Comparison of ENCODE assay signal across 2 cellular contexts in genomic region chrX:38279188-38279587, GRCh38.
TF ChIP-seq lines count a peak whose summit lies in the region.

No MANE protein-coding gene starts in this region.

TF ChIP-seq in IMR-90, 13 proteins besides CTCF, POLR2A, EP300 and RAD21:
- no peak for TF ChIP-seq MAFK (IDR thresholded peaks at IDR 0.05; ENCODE audit: low read depth, low read length)
- no peak for TF ChIP-seq RFX5 (IDR thresholded peaks at IDR 0.05; ENCODE audit: low read depth, low read length)
- no peak for TF ChIP-seq BHLHE40 (IDR thresholded peaks at IDR 0.05; ENCODE audit: low read depth, low read length)
- TF ChIP-seq MAZ (IDR thresholded peaks at IDR 0.05; ENCODE audit: borderline replicate concordance, low read depth, low read length), result no peak
- TF ChIP-seq ELK1 (IDR thresholded peaks at IDR 0.05; ENCODE audit: borderline replicate concordance, low read depth, low read length), result no peak
- no peak for TF ChIP-seq CHD1 (IDR thresholded peaks at IDR 0.05; ENCODE audit: low read depth, low read length)
- no peak for TF ChIP-seq NFE2L2 (IDR thresholded peaks at IDR 0.05; ENCODE audit: low read depth, low read length)
- TF ChIP-seq RCOR1 (IDR thresholded peaks at IDR 0.05; ENCODE audit: insufficient replicate concordance, low read length), result no peak
- TF ChIP-seq USF2 (IDR thresholded peaks at IDR 0.05; ENCODE audit: low read depth, low read length), result no peak
- no peak for TF ChIP-seq CEBPB (IDR thresholded peaks at IDR 0.05; ENCODE audit: low read depth, low read length)
- TF ChIP-seq FOS (IDR thresholded peaks at IDR 0.05; ENCODE audit: low read depth, low read length), result no peak
- no peak for TF ChIP-seq MXI1 (IDR thresholded peaks at IDR 0.05; ENCODE audit: borderline replicate concordance, low read depth, low read length)
- no peak for TF ChIP-seq SMC3 (IDR thresholded peaks at IDR 0.05; ENCODE audit: low read depth, low read length)

TF ChIP-seq in endothelial cell of umbilical vein, 7 proteins besides CTCF, POLR2A, EP300 and RAD21:
- TF ChIP-seq JUN (IDR thresholded peaks at IDR 0.05; ENCODE audit: borderline replicate concordance, insufficient read depth, insufficient read length, low read depth) (no peak), MYC (IDR thresholded peaks at IDR 0.05; ENCODE audit: low read depth, low read length) (no peak), FOS (IDR thresholded peaks at IDR 0.05; ENCODE audit: borderline replicate concordance, insufficient read depth, low read length) (no peak), MAX (IDR thresholded peaks at IDR 0.05; ENCODE audit: insufficient read depth, insufficient read length) (no peak), POLR2AphosphoS5 (IDR thresholded peaks at IDR 0.05; ENCODE audit: insufficient read depth, low read depth, low read length) (no peak), EZH2 (IDR thresholded peaks at IDR 0.05; ENCODE audit: borderline replicate concordance, low read depth, low read length, severe bottlenecking) (no peak), GATA2 (IDR thresholded peaks at IDR 0.05; ENCODE audit: insufficient read depth, insufficient read length, low read depth, low read length) (no peak)
TF ChIP-seq in endothelial cell of umbilical vein: peak in this region for 0.
